ENCODE assay signal across 27 cellular contexts in the genomic region with DNA sequence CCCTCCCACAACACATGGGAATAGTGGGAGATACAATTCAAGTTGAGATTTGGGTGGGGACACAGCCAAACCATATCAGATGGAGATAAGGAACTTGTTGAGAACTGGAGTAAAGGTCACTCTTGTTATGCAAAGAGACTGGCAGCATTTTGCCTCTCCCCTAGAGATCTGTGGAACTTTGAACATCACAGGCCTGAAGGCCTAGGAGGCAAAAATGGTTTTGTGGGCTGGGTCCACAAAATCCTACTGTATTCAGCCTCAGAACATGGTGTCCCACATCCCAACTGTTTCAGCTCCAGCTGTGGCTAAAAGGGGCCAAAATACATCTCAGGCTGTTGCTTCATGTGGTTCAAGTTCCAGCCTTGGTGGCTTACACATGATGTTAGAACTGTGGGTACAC.
"Had no signal": no experiment of that assay in that cellular context is flagged by ENCODE, and none has a peak within 500 bp of the region (broad histone marks: within the 10 kb centered on the region; RNA-seq: fewer than 3 reads in every experiment).

No MANE protein-coding gene starts in this region.

- H3K9me3 ChIP-seq: testis, thoracic aorta, thyroid gland, transverse colon, upper lobe of right lung, uterus, vagina had no signal

- H3K4me3 ChIP-seq: stomach, suprapubic skin, testis, thoracic aorta, thyroid gland, tibial artery, tibial nerve, transverse colon, upper lobe of left lung, upper lobe of right lung, uterus, vagina had no signal

- ATAC-seq: stimulated activated effector memory CD8-positive, alpha-beta T cell treated with anti-CD3 and anti-CD28 coated beads, Interleukin-12 subunit alpha, Interleukin-12 subunit beta, amount 100 ng/mL, for 72 hours; stimulated activated memory B cell treated with anti-CD40 and anti-IgM and Interleukin-4, amounts not matched to agents 10 μg/mL and 1 μg/mL and 100 μg/mL, for 72 hours; stimulated activated naive B cell treated with anti-CD40 and anti-IgM and Interleukin-4, amounts not matched to agents 10 μg/mL and 1 μg/mL and 100 μg/mL, for 72 hours; stimulated activated naive CD8-positive, alpha-beta T cell treated with anti-CD3 and anti-CD28 coated beads, Interleukin-15, amount 100 ng/mL, for 72 hours; stimulated activated naive CD8-positive, alpha-beta T cell treated with anti-CD3 and anti-CD28 coated beads, Interleukin-15, Interleukin-2, amounts not matched to agents 100 U/mL and 50 U/mL, for 24 hours; upper lobe of right lung had no signal

- H3K4me1 ChIP-seq: stomach, suprapubic skin, testis, thyroid gland, tibial artery, tibial nerve, transverse colon, upper lobe of left lung, upper lobe of right lung, uterus, vagina had no signal

- H3K36me3 ChIP-seq: stomach, suprapubic skin, thoracic aorta, thyroid gland, tibial artery, tibial nerve, transverse colon, upper lobe of left lung, upper lobe of right lung, uterus, vagina had no signal

- FAIRE-seq: urothelium cell line had no signal

- H3K27me3 ChIP-seq: stomach, suprapubic skin, testis, thyroid gland, tibial artery, tibial nerve, transverse colon, upper lobe of left lung, upper lobe of right lung, uterus, vagina had no signal

- DNase-seq: stimulated activated CD4-positive, alpha-beta T cell treated with anti-CD3 and anti-CD28 coated beads, Interleukin-2, amount 100 ng/mL, for 48 hours; stimulated activated CD4-positive, alpha-beta T cell treated with anti-CD3 and anti-CD28 coated beads, Interleukin-4, amount 100 ng/mL, for 1 hour; stimulated activated CD4-positive, alpha-beta T cell treated with anti-CD3 and anti-CD28 coated beads, Interleukin-4, amount 100 ng/mL, for 24 hours; stimulated activated CD4-positive, alpha-beta T cell treated with anti-CD3 and anti-CD28 coated beads, Interleukin-4, amount 100 ng/mL, for 4 hours; stimulated activated CD8-positive, alpha-beta memory T cell treated with anti-CD3 and anti-CD28 coated beads, Interleukin-4, amount 100 ng/mL, for 48 hours; stimulated activated naive B cell treated with anti-CD40 and anti-IgM and Interleukin-4, amounts not matched to agents 10 μg/mL and 1 μg/mL and 100 μg/mL, for 72 hours; stimulated activated naive CD4-positive, alpha-beta T cell; stimulated activated naive CD4-positive, alpha-beta T cell treated with Interleukin-2 at 50 U/mL for 16 hours; stimulated activated naive CD8-positive, alpha-beta T cell treated with anti-CD3 and anti-CD28 coated beads, Interleukin-15, amount 100 ng/mL, for 72 hours; stimulated activated naive CD8-positive, alpha-beta T cell treated with anti-CD3 and anti-CD28 coated beads, Interleukin-15, Interleukin-2, amounts not matched to agents 100 U/mL and 50 U/mL, for 24 hours; stomach; substantia nigra; testis; thyroid gland; tibial artery; transverse colon; trophoblast cell; upper lobe of left lung; upper lobe of right lung; uterus had no signal

- H3K27ac ChIP-seq: stomach, suprapubic skin, testis, thoracic aorta, thyroid gland, tibial artery, tibial nerve, transverse colon, upper lobe of left lung, upper lobe of right lung, uterus, vagina had no signal
